10 cellular contexts compared by ENCODE assay signal in the genomic region with DNA sequence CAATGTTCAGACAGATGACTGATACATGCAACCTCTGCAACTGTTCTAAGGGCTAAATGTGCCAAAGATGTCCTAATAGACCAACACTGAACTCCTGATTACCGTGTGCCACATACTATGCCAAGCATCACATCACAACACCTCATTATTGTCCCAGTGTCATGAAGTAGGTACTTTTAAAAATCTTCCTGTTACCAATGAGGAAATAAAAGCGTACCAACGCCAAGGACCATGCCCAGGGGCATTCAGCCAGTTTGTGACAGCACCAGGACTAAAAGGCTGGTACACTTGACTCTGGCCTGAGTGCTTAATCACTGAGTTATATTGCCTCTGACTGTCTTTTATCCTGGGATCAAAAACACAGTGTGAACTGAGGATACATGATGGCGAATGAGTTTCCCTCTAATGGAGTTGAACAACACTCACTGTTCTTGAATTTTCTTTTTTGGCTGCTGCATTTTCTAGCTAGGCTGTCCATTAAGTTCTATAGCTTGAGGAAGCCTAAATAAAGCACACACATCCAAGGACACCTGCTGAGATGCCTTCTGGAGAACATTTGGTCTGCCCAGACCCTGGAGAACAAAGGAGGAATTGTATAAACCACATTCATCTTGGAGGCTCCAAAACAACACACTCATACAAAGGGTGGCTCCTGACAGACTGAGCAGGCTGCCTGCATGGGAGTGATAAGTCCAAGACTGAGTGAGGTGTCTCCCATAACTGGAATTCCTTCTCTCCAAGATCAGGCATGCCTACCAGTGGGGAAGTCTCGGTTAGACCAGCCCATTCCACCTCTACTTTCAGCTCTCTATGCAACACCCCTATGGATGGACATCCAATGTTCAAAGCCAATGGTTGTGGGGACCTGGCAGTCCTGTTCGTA.
DNase-seq lines count a peak whose midpoint lies in the region; ATAC-seq, FAIRE-seq and TF ChIP-seq lines count a peak whose summit lies in the region.
"Had no signal": no experiment of that assay in that cellular context is flagged by ENCODE, and none has a peak within 500 bp of the region (broad histone marks: within the 10 kb centered on the region; RNA-seq: fewer than 3 reads in every experiment).

No MANE protein-coding gene starts in this region.

- H3K27ac ChIP-seq in RWPE1 = peak overlapping the region; percentile 51; the same call in 1 of the 2 replicates
- no peak overlapping the region for H3K27ac ChIP-seq in colonic mucosa

- H3K9me3 Mint-ChIP-seq in progenitor cell of endocrine pancreas (ENCODE audit: low read depth) = no peaks in the 10 kb centered on the region
- H3K9me3 Mint-ChIP-seq: memory B cell had no signal

- POLR2A ChIA-PET in RWPE1 (lab: Yijun Ruan, JAX; ENCODE audit: low non-redundant PET) = no interaction called here

- CTCF ChIA-PET in RWPE1 (lab: Yijun Ruan, JAX) = no interaction called here

- H3K9me3 ChIP-seq in colonic mucosa = no peaks in the 10 kb centered on the region

- H3K9ac ChIP-seq in colonic mucosa (ENCODE audit: low read depth in 2 of 2, low read length in 2 of 2) = no peak overlapping the region

- DNase-seq in ELR (ENCODE audit: low read depth) (peak; percentile 76), RWPE1 (ENCODE audit: low spot score) (peak; percentile 18), fibroblast of pulmonary artery (ENCODE audit: low read depth) (peak; percentile 47), progenitor cell of endocrine pancreas (ENCODE audit: low spot score, unreplicated experiment) (no peak), colonic mucosa (no peak), GM12891 (ENCODE audit: insufficient read length, low spot score) (no peak)
- DNase-seq in stimulated activated CD4-positive, alpha-beta T cell treated with anti-CD3 and anti-CD28 coated beads, Interleukin-4, amount 100 ng/mL, for 4 hours = no peak
- DNase-seq: activated naive CD4-positive, alpha-beta T cell treated with anti-CD3 and anti-CD28 coated beads, Interleukin-2, amount 10 ng/mL, durations not matched to agents 7 days and 5 days had no signal

- H3K4me1 Mint-ChIP-seq in progenitor cell of endocrine pancreas (ENCODE audit: low read depth) = peaks cover 33% of the 10 kb centered on the region

- no peak for FAIRE-seq in GM12891 (lab: Jason Lieb, UNC)

- H3K4me1 ChIP-seq in colonic mucosa = no peaks in the 10 kb centered on the region

- TF ChIP-seq POLR2A in GM12891 (IDR thresholded peaks at IDR 0.05; ENCODE audit: low read depth, low read length) = no peak

- H3K4me3 ChIP-seq in fibroblast of pulmonary artery (replicated peaks; ENCODE audit: low read depth, low read length) (no peak overlapping the region), colonic mucosa (no peak overlapping the region)

- ATAC-seq in HG02588 (IDR thresholded peaks at IDR 0.05; ENCODE audit: unreplicated experiment) = no peak

- H3K4me3 Mint-ChIP-seq in progenitor cell of endocrine pancreas (ENCODE audit: low read depth) = no peak overlapping the region
- H3K4me3 Mint-ChIP-seq: activated naive CD4-positive, alpha-beta T cell treated with anti-CD3 and anti-CD28 coated beads, Interleukin-2, amount 10 ng/mL, durations not matched to agents 7 days and 5 days; memory B cell had no signal

- no peaks in the 10 kb centered on the region for H3K27me3 Mint-ChIP-seq in progenitor cell of endocrine pancreas
- H3K27me3 Mint-ChIP-seq: activated naive CD4-positive, alpha-beta T cell treated with anti-CD3 and anti-CD28 coated beads, Interleukin-2, amount 10 ng/mL, durations not matched to agents 7 days and 5 days had no signal

- TF ChIP-seq CTCF in RWPE1 (conservative IDR thresholded peaks at IDR 0.05; ENCODE audit: low read depth) (no peak), fibroblast of pulmonary artery (IDR thresholded peaks at IDR 0.05; ENCODE audit: low read length, missing control alignments) (no peak), progenitor cell of endocrine pancreas (IDR thresholded peaks at IDR 0.05; ENCODE audit: unreplicated experiment) (no peak), colonic mucosa (IDR thresholded peaks at IDR 0.05) (no peak)

- no peaks in the 10 kb centered on the region for H3K27me3 ChIP-seq in colonic mucosa

- no peaks in the 10 kb centered on the region for H3K36me3 ChIP-seq in colonic mucosa

- intact Hi-C loops in colonic mucosa (cut with DNase I) = no loop called here

- H3K36me3 Mint-ChIP-seq in progenitor cell of endocrine pancreas (ENCODE audit: insufficient read depth) = no peaks in the 10 kb centered on the region
- H3K36me3 Mint-ChIP-seq: memory B cell had no signal

- H3K27ac Mint-ChIP-seq in progenitor cell of endocrine pancreas = peak overlapping the region; percentile 63
- H3K27ac Mint-ChIP-seq: activated naive CD4-positive, alpha-beta T cell treated with anti-CD3 and anti-CD28 coated beads, Interleukin-2, amount 10 ng/mL, durations not matched to agents 7 days and 5 days; memory B cell had no signal

TF ChIP-seq in GM12891, 5 proteins besides CTCF, POLR2A, EP300 and RAD21:
- TF ChIP-seq POU2F2 (IDR thresholded peaks at IDR 0.05; ENCODE audit: low read depth, low read length) (no peak), PAX5 (IDR thresholded peaks at IDR 0.05; ENCODE audit: insufficient read depth, low read length, severe bottlenecking) (no peak), TAF1 (IDR thresholded peaks at IDR 0.05; ENCODE audit: low read depth, low read length) (no peak), POLR2AphosphoS5 (IDR thresholded peaks at IDR 0.05; ENCODE audit: low read depth, low read length) (no peak), SPI1 (IDR thresholded peaks at IDR 0.05; ENCODE audit: low read depth, low read length) (no peak)

Comparison
In these comparisons a context has a peak if more than half of its experiments do, and no peak if none do; other contexts are left out.
1. DNase-seq: peak in ELR (single experiment), RWPE1 (single experiment) and fibroblast of pulmonary artery (single experiment); none in progenitor cell of endocrine pancreas (single experiment), colonic mucosa (single experiment), stimulated activated CD4-positive, alpha-beta T cell treated with anti-CD3 and anti-CD28 coated beads, Interleukin-4, amount 100 ng/mL, for 4 hours (0 of 2) and GM12891 (single experiment).